In genomic region chr3:189334064-189334920, GRCh38 we compare ENCODE assay signal across 14 cellular contexts.
A peak's percentile ranks its signal among the peaks of the same experiment; 100 is the strongest.
DNase-seq lines count a peak whose midpoint lies in the region; ATAC-seq, FAIRE-seq and TF ChIP-seq lines count a peak whose summit lies in the region.
"Had no signal": no experiment of that assay in that cellular context is flagged by ENCODE, and none has a peak within 500 bp of the region (broad histone marks: within the 10 kb centered on the region; RNA-seq: fewer than 3 reads in every experiment).

No MANE protein-coding gene starts in this region.

- no peaks in the 10 kb centered on the region for H3K27me3 Mint-ChIP-seq in CD8-positive, alpha-beta T cell (ENCODE audit: low read depth)
- no peaks in the 10 kb centered on the region for H3K27me3 Mint-ChIP-seq in type B pancreatic cell
- H3K27me3 Mint-ChIP-seq: activated CD4-positive, alpha-beta T cell treated with anti-CD3 and anti-CD28 coated beads, Interleukin-2, amount 10 ng/mL, durations not matched to agents 24 days and 14 days had no signal

- H3K4me3 Mint-ChIP-seq in CD8-positive, alpha-beta T cell, result no peak overlapping the region
- H3K4me3 Mint-ChIP-seq in type B pancreatic cell, result no peak overlapping the region
- H3K4me3 Mint-ChIP-seq: activated CD4-positive, alpha-beta T cell treated with anti-CD3 and anti-CD28 coated beads, Interleukin-2, amount 10 ng/mL, durations not matched to agents 24 days and 14 days; H9 had no signal

- TF ChIP-seq CTCF in CD8-positive, alpha-beta T cell (IDR thresholded peaks at IDR 0.05), result no peak
- no peak for TF ChIP-seq CTCF in brain microvascular endothelial cell (IDR thresholded peaks at IDR 0.05; ENCODE audit: low read depth, low read length, missing control alignments)
- TF ChIP-seq CTCF in mucosa of descending colon (IDR thresholded peaks at IDR 0.05), result no peak
- TF ChIP-seq CTCF in type B pancreatic cell (conservative IDR thresholded peaks at IDR 0.05), result no peak

- peaks cover 41% of the 10 kb centered on the region for H3K4me1 Mint-ChIP-seq in CD8-positive, alpha-beta T cell (ENCODE audit: low read depth)
- peaks cover 7% of the 10 kb centered on the region for H3K4me1 Mint-ChIP-seq in type B pancreatic cell (ENCODE audit: unreplicated experiment)

- intact Hi-C loops in CD8-positive, alpha-beta T cell (cut with DNase I, micrococcal nuclease), result loop anchor here in 1 of 2 experiments (1.0 kb wide), 1 partner anchor 10 kb away; no protein-coding TSS in a partner anchor
- intact Hi-C loops in mucosa of descending colon (cut with DNase I, micrococcal nuclease), result no loop called here

- no peaks in the 10 kb centered on the region for H3K36me3 Mint-ChIP-seq in CD8-positive, alpha-beta T cell
- H3K36me3 Mint-ChIP-seq in type B pancreatic cell, result no peaks in the 10 kb centered on the region

- H3K9me3 Mint-ChIP-seq in CD8-positive, alpha-beta T cell, result no peaks in the 10 kb centered on the region
- H3K9me3 Mint-ChIP-seq in type B pancreatic cell, result no peaks in the 10 kb centered on the region
- H3K9me3 Mint-ChIP-seq: H9 had no signal

- in situ Hi-C loops in brain microvascular endothelial cell (cut with HindIII; ENCODE audit: low pct_ligation_motif_present, low sequenced_read_pairs), result no loop called here

- H3K27ac ChIP-seq in CD8-positive, alpha-beta T cell (ENCODE audit: low read depth, low read length), result no peak overlapping the region
- no peak overlapping the region for H3K27ac ChIP-seq in brain microvascular endothelial cell
- H3K27ac ChIP-seq: cardiac muscle cell, right lobe of liver had no signal

- POLR2A ChIA-PET in CD8-positive, alpha-beta T cell (lab: Charles Lee), result interaction anchor here (0.9 to 2.7 kb wide), 3 partner anchors 10 to 36 kb away, joined by 3 to 12 read pairs (median 3); no protein-coding TSS in a partner anchor

- no peak overlapping the region for H3K4me3 ChIP-seq in CD8-positive, alpha-beta T cell (ENCODE audit: low read depth, low read length)
- H3K4me3 ChIP-seq in brain microvascular endothelial cell (ENCODE audit: low read depth, low read length) (no peak overlapping the region), mucosa of descending colon (no peak overlapping the region)
- H3K4me3 ChIP-seq: cardiac muscle cell, right lobe of liver had no signal

- TF ChIP-seq POLR2A in GM12892 (IDR thresholded peaks at IDR 0.05; ENCODE audit: low read depth, low read length), result no peak

- CTCF ChIA-PET in CD8-positive, alpha-beta T cell (lab: Charles Lee), result interaction anchor here (1.3 to 1.7 kb wide), 3 partner anchors 9 to 12 kb away, joined by 3 to 5 read pairs (median 5); no protein-coding TSS in a partner anchor

- peak; percentile 46 for ATAC-seq in CD8-positive, alpha-beta T cell
- peak; percentile 91 for ATAC-seq in mucosa of descending colon
- ATAC-seq: right lobe of liver had no signal

- peaks cover 18% of the 10 kb centered on the region for H3K4me1 ChIP-seq in CD8-positive, alpha-beta T cell (ENCODE audit: insufficient read depth, low read length)
- no peaks in the 10 kb centered on the region for H3K4me1 ChIP-seq in mucosa of descending colon (ENCODE audit: low read depth)
- H3K4me1 ChIP-seq: right lobe of liver had no signal

- no peaks in the 10 kb centered on the region for H3K27me3 ChIP-seq in CD8-positive, alpha-beta T cell (ENCODE audit: insufficient read depth, low read length)
- no peaks in the 10 kb centered on the region for H3K27me3 ChIP-seq in brain microvascular endothelial cell (replicated peaks)
- H3K27me3 ChIP-seq: cardiac muscle cell, right lobe of liver had no signal

- no peak for FAIRE-seq in GM12892 (lab: Jason Lieb, UNC)
- FAIRE-seq: endometrium had no signal

- DNase-seq in CD8-positive, alpha-beta T cell, result no peak
- DNase-seq in NCI-H226 (peak; percentile 24), brain microvascular endothelial cell (peak; percentile 17), mucosa of descending colon (no peak), NCI-H345 (lab: John Stamatoyannopoulos, UW) (no peak), type B pancreatic cell (ENCODE audit: extremely low spot score, unreplicated experiment) (no peak), GM12892 (ENCODE audit: insufficient read length) (no peak)
- no peak for DNase-seq in stimulated activated naive CD4-positive, alpha-beta T cell treated with Interleukin-2 at 50 U/mL for 16 hours (lab: John Stamatoyannopoulos, UW)
- DNase-seq: activated CD4-positive, alpha-beta T cell treated with anti-CD3 and anti-CD28 coated beads, Interleukin-2, amount 10 ng/mL, durations not matched to agents 24 days and 14 days; GF-D8; H9; right lobe of liver had no signal

- H3K9me3 ChIP-seq in CD8-positive, alpha-beta T cell (ENCODE audit: low read length), result no peaks in the 10 kb centered on the region
- no peaks in the 10 kb centered on the region for H3K9me3 ChIP-seq in mucosa of descending colon
- H3K9me3 ChIP-seq: right lobe of liver had no signal

- H3K27ac Mint-ChIP-seq in CD8-positive, alpha-beta T cell, result peak overlapping the region; percentile 7
- no peak overlapping the region for H3K27ac Mint-ChIP-seq in type B pancreatic cell
- H3K27ac Mint-ChIP-seq: activated CD4-positive, alpha-beta T cell treated with anti-CD3 and anti-CD28 coated beads, Interleukin-2, amount 10 ng/mL, durations not matched to agents 24 days and 14 days; H9 had no signal

- H3K36me3 ChIP-seq in CD8-positive, alpha-beta T cell (ENCODE audit: insufficient read depth, low read length), result no peaks in the 10 kb centered on the region
- H3K36me3 ChIP-seq in brain microvascular endothelial cell (replicated peaks), result no peaks in the 10 kb centered on the region
- H3K36me3 ChIP-seq in mucosa of descending colon (ENCODE audit: low read depth), result no peaks in the 10 kb centered on the region
- H3K36me3 ChIP-seq: cardiac muscle cell, right lobe of liver had no signal

Comparison
In these comparisons a context has a peak if more than half of its experiments do, and no peak if none do; other contexts are left out.
1. DNase-seq: peak in NCI-H226 (single experiment) and brain microvascular endothelial cell (single experiment); none in CD8-positive, alpha-beta T cell (0 of 7), mucosa of descending colon (0 of 3), NCI-H345 (single experiment), stimulated activated naive CD4-positive, alpha-beta T cell treated with Interleukin-2 at 50 U/mL for 16 hours (single experiment), type B pancreatic cell (single experiment) and GM12892 (single experiment).